ENCODE assay signal across 8 cellular contexts in the genomic region with DNA sequence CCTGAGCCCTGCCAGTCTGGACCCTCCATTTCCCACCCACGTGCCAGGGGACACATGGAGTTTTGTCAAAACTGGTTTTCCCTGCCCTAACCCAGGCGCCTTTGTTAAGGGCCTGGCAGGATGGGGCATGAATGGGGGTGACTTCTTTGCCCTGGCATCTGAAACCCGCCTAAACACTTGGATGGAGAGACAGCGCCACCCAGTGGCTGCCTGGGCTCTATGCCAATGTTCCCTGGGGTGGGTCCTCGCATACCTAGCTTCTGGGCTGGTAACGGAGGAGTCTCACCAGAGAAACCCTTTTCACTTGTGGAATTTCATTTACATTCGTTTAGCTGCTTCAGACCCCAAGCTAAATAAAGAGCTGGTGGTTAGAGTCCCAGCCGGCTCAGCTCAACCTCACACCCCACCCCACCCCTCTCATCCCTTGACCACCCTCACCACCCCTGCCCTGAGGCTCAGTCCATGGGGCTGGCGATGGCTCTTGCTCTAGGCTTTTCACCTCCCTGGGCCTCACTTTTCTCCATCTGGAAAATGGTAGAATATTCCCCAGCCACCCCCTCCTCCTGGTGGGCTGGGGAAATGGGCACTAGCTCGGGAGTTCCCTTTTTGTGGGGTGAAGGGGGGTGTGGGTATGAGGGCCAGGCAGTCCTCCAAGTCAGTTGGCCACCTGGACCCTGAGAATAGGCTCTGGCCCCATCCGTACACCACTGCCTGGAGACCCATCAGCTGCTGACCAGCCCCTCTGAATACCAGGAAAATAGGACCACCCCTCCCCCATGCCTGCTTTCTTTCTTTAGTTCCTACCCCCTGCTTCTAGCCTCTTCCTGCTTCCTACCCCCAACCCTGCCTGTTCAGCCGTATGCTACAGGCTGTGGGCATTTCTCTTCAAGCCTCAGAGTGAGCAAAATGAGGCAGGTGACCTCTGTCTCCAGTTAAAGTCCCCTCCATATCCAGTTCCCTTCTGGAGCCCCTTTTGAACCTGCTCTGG. TPM values are rescaled to one million over a fixed set of nuclear protein-coding genes. Genes with fewer than 3 reads are reported as not detected.
A peak's percentile ranks its signal among the peaks of the same experiment; 100 is the strongest.
DNase-seq lines count a peak whose midpoint lies in the region; ATAC-seq and TF ChIP-seq lines count a peak whose summit lies in the region.

No MANE protein-coding gene starts in this region.

- no peaks in the 10 kb centered on the region for H3K36me3 ChIP-seq in Karpas-422 (ENCODE audit: insufficient read depth, low read length)

- no peaks in the 10 kb centered on the region for H3K4me1 ChIP-seq in Karpas-422 (ENCODE audit: low read length)

- H3K4me1 Mint-ChIP-seq in activated naive CD4-positive, alpha-beta T cell treated with anti-CD3 and anti-CD28 coated beads, Interleukin-2, amount 10 ng/mL, durations not matched to agents 7 days and 5 days, result no peaks in the 10 kb centered on the region

- peak; percentile 76 for ATAC-seq in Right ventricle myocardium inferior

- no peaks in the 10 kb centered on the region for H3K9me3 Mint-ChIP-seq in activated naive CD4-positive, alpha-beta T cell treated with anti-CD3 and anti-CD28 coated beads, Interleukin-2, amount 10 ng/mL, durations not matched to agents 7 days and 5 days

- no peak overlapping the region for H3K27ac ChIP-seq in Karpas-422 (ENCODE audit: low read length)

- CTCF ChIA-PET in activated naive CD4-positive, alpha-beta T cell treated with anti-CD3 and anti-CD28 coated beads, Interleukin-2, amount 10 ng/mL, durations not matched to agents 7 days and 5 days (lab: Charles Lee), result interaction anchor here (0.6 to 3.5 kb wide), 12 partner anchors 8 to 489 kb away, joined by 3 to 24 read pairs (median 6); no protein-coding TSS in a partner anchor

- peak; percentile 82 for TF ChIP-seq CTCF in GM13977 (IDR thresholded peaks at IDR 0.05; ENCODE audit: extremely low read depth, insufficient read depth, missing control alignments)

- no peaks in the 10 kb centered on the region for H3K27me3 ChIP-seq in Karpas-422 (ENCODE audit: low read length)

- in situ Hi-C loops in GM13977 (cut with MboI; ENCODE audit: low pct_unique_long_range_greater_than_20kb, low sequenced_read_pairs, unreplicated experiment), result no loop called here
- in situ Hi-C loops in SK-MEL-5 (cut with HindIII; ENCODE audit: low pct_unique_long_range_greater_than_20kb, low sequenced_read_pairs), result no loop called here

- no peak overlapping the region for H3K4me3 ChIP-seq in Karpas-422 (ENCODE audit: low read length)

- no peak overlapping the region for H3K27ac Mint-ChIP-seq in activated naive CD4-positive, alpha-beta T cell treated with anti-CD3 and anti-CD28 coated beads, Interleukin-2, amount 10 ng/mL, durations not matched to agents 7 days and 5 days

- DNase-seq in 8988T, result peak; percentile 65
- peak; percentile 79 for DNase-seq in GM13977 (ENCODE audit: low spot score)
- peak; percentile 91 for DNase-seq in Karpas-422
- peak; percentile 66 for DNase-seq in SK-MEL-5 (ENCODE audit: low read depth, low spot score)
- peak; percentile 79 for DNase-seq in activated naive CD4-positive, alpha-beta T cell treated with anti-CD3 and anti-CD28 coated beads, Interleukin-2, amount 10 ng/mL, durations not matched to agents 7 days and 5 days
- peak; percentile 74 for DNase-seq in Right ventricle myocardium inferior (ENCODE audit: missing footprints)
- peak; percentile 62 for DNase-seq in pons (ENCODE audit: low spot score)
- DNase-seq in ureter (ENCODE audit: low spot score), result peak; percentile 78

- no peak overlapping the region for H3K9ac ChIP-seq in Karpas-422 (ENCODE audit: low read length)

- H3K27me3 Mint-ChIP-seq in activated naive CD4-positive, alpha-beta T cell treated with anti-CD3 and anti-CD28 coated beads, Interleukin-2, amount 10 ng/mL, durations not matched to agents 7 days and 5 days, result peaks cover 4% of the 10 kb centered on the region

- no peaks in the 10 kb centered on the region for H3K36me3 Mint-ChIP-seq in activated naive CD4-positive, alpha-beta T cell treated with anti-CD3 and anti-CD28 coated beads, Interleukin-2, amount 10 ng/mL, durations not matched to agents 7 days and 5 days

- H2AFZ ChIP-seq in Karpas-422 (ENCODE audit: low read length), result no peak overlapping the region

- no peaks in the 10 kb centered on the region for H3K79me2 ChIP-seq in Karpas-422 (ENCODE audit: low read length)

- H3K4me3 Mint-ChIP-seq in activated naive CD4-positive, alpha-beta T cell treated with anti-CD3 and anti-CD28 coated beads, Interleukin-2, amount 10 ng/mL, durations not matched to agents 7 days and 5 days, result no peak overlapping the region

- intact Hi-C loops in Right ventricle myocardium inferior (cut with DNase I), result loop anchor here (2.0 kb wide), 1 partner anchor 394 kb away; the partner anchor contains the start of gene EFNB1

- H3K9me3 ChIP-seq in Karpas-422 (ENCODE audit: low read length), result no peaks in the 10 kb centered on the region

- no peak overlapping the region for H3K4me2 ChIP-seq in Karpas-422 (ENCODE audit: low read depth, low read length, poor library complexity, severe bottlenecking)

- H3K9me2 ChIP-seq in Karpas-422 (replicated peaks; ENCODE audit: insufficient read depth, low read length), result no peaks in the 10 kb centered on the region

- no peaks in the 10 kb centered on the region for H4K20me1 ChIP-seq in Karpas-422 (ENCODE audit: insufficient read depth, low read depth, low read length)

RNA-seq across cellular contexts. Expression of gene PJA1, which starts 57.1 kb away (rescaled TPM):
- total RNA-seq in Karpas-422 (2014; rRNA removed; shearing (Covaris generic); ENCODE audit: low replicate concordance), result 15.7 and 21.5 TPM in 2 replicates
- total RNA-seq in SK-MEL-5 (2014; rRNA removed; shearing (Covaris generic)), result 27.6 and 28.1 TPM in 2 replicates
- polyA plus RNA-seq in SK-MEL-5 (2015; cell fraction: cytosol; rRNA removed), result 16.8 and 16.9 TPM in 2 replicates
- polyA plus RNA-seq in SK-MEL-5 (2015; cell fraction: nucleus; rRNA removed), result 4.9 and 7.9 TPM in 2 replicates
- total RNA-seq in Right ventricle myocardium inferior (12.6 TPM), ureter (24.9 TPM)
